17 cellular contexts compared by ENCODE assay signal in genomic region chrX:102765794-102766193, GRCh38. TPM values are rescaled to one million over a fixed set of nuclear protein-coding genes. Genes with fewer than 3 reads are reported as not detected.
DNase-seq lines count a peak whose midpoint lies in the region; ATAC-seq, FAIRE-seq and TF ChIP-seq lines count a peak whose summit lies in the region.
"Had no signal": no experiment of that assay in that cellular context is flagged by ENCODE, and none has a peak within 500 bp of the region (broad histone marks: within the 10 kb centered on the region; RNA-seq: fewer than 3 reads in every experiment).

No MANE protein-coding gene starts in this region.

- H2BK20ac ChIP-seq in H9 (ENCODE audit: low read depth, low read length, poor library complexity, severe bottlenecking) = no peak overlapping the region

- no TSS peak for BruUV-seq in PC-9 (replicated peaks; lab: Mats Ljungman, UMichigan)

- no peak overlapping the region for H2BK15ac ChIP-seq in H9 (ENCODE audit: low read depth, low read length)

- POLR2A ChIA-PET in PC-9 (lab: Charles Lee; ENCODE audit: unreplicated experiment) = no interaction called here

- H4K8ac ChIP-seq in H9 (replicated peaks; ENCODE audit: insufficient read length, low read depth, low read length) = no peak overlapping the region

- H3K4me3 ChIP-seq in astrocyte (ENCODE audit: insufficient read depth, low read depth, low read length) (no peak overlapping the region), PC-9 (no peak overlapping the region)
- H3K4me3 ChIP-seq: right atrium auricular region, tibial artery had no signal

- CTCF ChIA-PET in PC-9 (lab: Charles Lee) = no interaction called here

- FAIRE-seq in astrocyte (lab: Jason Lieb, UNC) = peak; percentile 39
- FAIRE-seq: HepG2 had no signal

- no peaks in the 10 kb centered on the region for H3K23me2 ChIP-seq in H9 (ENCODE audit: insufficient read length, low read depth, low read length, poor library complexity, severe bottlenecking)

- H3K23ac ChIP-seq in H9 (ENCODE audit: insufficient read length, low read depth, low read length) = no peak overlapping the region

- TF ChIP-seq CTCF in H9 (conservative IDR thresholded peaks at IDR 0.05) (no peak), astrocyte (IDR thresholded peaks at IDR 0.05; ENCODE audit: insufficient read depth, low read depth, low read length) (no peak), PC-9 (conservative IDR thresholded peaks at IDR 0.05) (no peak)

- no peak overlapping the region for H3K14ac ChIP-seq in H9 (ENCODE audit: insufficient read depth, low read length)

- H3K56ac ChIP-seq in H9 (ENCODE audit: insufficient read length, low read depth, low read length) = no peak overlapping the region

- H2AK5ac ChIP-seq in H9 (ENCODE audit: insufficient read length, low read length) = no peak overlapping the region

- no peak overlapping the region for H3T11ph ChIP-seq in H9 (ENCODE audit: low read length)

- H4K91ac ChIP-seq in H9 (ENCODE audit: insufficient read length, low read depth, low read length) = peak overlapping the region; percentile 29

- no peak for ATAC-seq in left lobe of liver
- ATAC-seq: activated CD8-positive, alpha-beta T cell treated with anti-CD3 and anti-CD28 coated beads for 36 hours; HepG2 had no signal

- H4K5ac ChIP-seq in H9 (ENCODE audit: insufficient read length, low read depth, low read length) = no peak overlapping the region

- H2AFZ ChIP-seq in H9 (ENCODE audit: low read length) = no peak overlapping the region
- H2AFZ ChIP-seq in astrocyte (ENCODE audit: low read depth, low read length) = no peak overlapping the region
- H2AFZ ChIP-seq in PC-9 = no peak overlapping the region

- H3K4me3 Mint-ChIP-seq in H9 = no peak overlapping the region
- no peak overlapping the region for H3K4me3 Mint-ChIP-seq in astrocyte (ENCODE audit: unreplicated experiment)
- H3K4me3 Mint-ChIP-seq: activated CD8-positive, alpha-beta T cell treated with anti-CD3 and anti-CD28 coated beads for 36 hours; activated naive CD4-positive, alpha-beta T cell treated with anti-CD3 and anti-CD28 coated beads, Interleukin-2, amount 10 ng/mL, durations not matched to agents 7 days and 5 days had no signal

- H3K4me1 ChIP-seq in H9 (ENCODE audit: insufficient read depth, low read length) (no peaks in the 10 kb centered on the region), astrocyte (ENCODE audit: insufficient read depth, low read length) (peaks cover 13% of the 10 kb centered on the region), PC-9 (replicated peaks; ENCODE audit: insufficient read depth) (0 out of 2 replicates have a peak, but pooled peaks cover 10% of the 10 kb centered on the region)
- H3K4me1 ChIP-seq: right atrium auricular region had no signal

- H3K36me3 ChIP-seq in astrocyte (ENCODE audit: insufficient read depth, low read length) (no peaks in the 10 kb centered on the region), PC-9 (ENCODE audit: low read depth) (no peaks in the 10 kb centered on the region)
- H3K36me3 ChIP-seq: right atrium auricular region, tibial artery had no signal

- H3K9me2 ChIP-seq in PC-9 (ENCODE audit: insufficient read depth) = no peaks in the 10 kb centered on the region

- no peak overlapping the region for H3K9ac ChIP-seq in H9 (ENCODE audit: extremely low read depth, insufficient read length, low read length)
- peak overlapping the region; percentile 18 for H3K9ac ChIP-seq in astrocyte (ENCODE audit: low read length)

- no peak overlapping the region for H2BK5ac ChIP-seq in H9 (ENCODE audit: insufficient read length, low read length)

- H2BK12ac ChIP-seq in H9 (ENCODE audit: insufficient read length, low read depth, low read length) = no peak overlapping the region

- H3K9me3 ChIP-seq in H9 (ENCODE audit: control insufficient read depth, low read depth, low read length) (peaks cover 49% of the 10 kb centered on the region), astrocyte (ENCODE audit: insufficient read depth, low read depth, low read length) (no peaks in the 10 kb centered on the region), PC-9 (ENCODE audit: insufficient read depth, low read depth) (no peaks in the 10 kb centered on the region)
- H3K9me3 ChIP-seq: right atrium auricular region had no signal

- H3K27me3 Mint-ChIP-seq in H9 (ENCODE audit: low read depth) (no peaks in the 10 kb centered on the region; the same call in none of the 2 replicates), astrocyte (ENCODE audit: low read depth, unreplicated experiment) (no peaks in the 10 kb centered on the region)
- H3K27me3 Mint-ChIP-seq: activated CD8-positive, alpha-beta T cell treated with anti-CD3 and anti-CD28 coated beads for 36 hours; activated naive CD4-positive, alpha-beta T cell treated with anti-CD3 and anti-CD28 coated beads, Interleukin-2, amount 10 ng/mL, durations not matched to agents 7 days and 5 days had no signal

- intact Hi-C loops in PC-9 (cut with micrococcal nuclease; ENCODE audit: unreplicated experiment) = no loop called here

- H3K27ac ChIP-seq in H9 (ENCODE audit: insufficient read length, low read depth, low read length) (no peak overlapping the region), astrocyte (ENCODE audit: low read depth, low read length) (no peak overlapping the region), PC-9 (no peak overlapping the region)

- no peak overlapping the region for H2BK120ac ChIP-seq in H9 (ENCODE audit: low read depth, low read length, poor library complexity, severe bottlenecking)

- H3K4me2 ChIP-seq in H9 (ENCODE audit: insufficient read depth, insufficient read length, low read length) (no peak overlapping the region), astrocyte (ENCODE audit: low read length) (peak overlapping the region; percentile 39), PC-9 (no peak overlapping the region)

- H3K79me1 ChIP-seq in H9 (ENCODE audit: insufficient read depth, low read depth, low read length, poor library complexity, severe bottlenecking) = no peaks in the 10 kb centered on the region

- H4K20me1 ChIP-seq in H9 (ENCODE audit: control insufficient read depth, insufficient read depth, insufficient read length) (no peaks in the 10 kb centered on the region), astrocyte (ENCODE audit: insufficient read depth, low read length) (no peaks in the 10 kb centered on the region), PC-9 (ENCODE audit: insufficient read depth) (no peaks in the 10 kb centered on the region)

- H3K79me2 ChIP-seq in H9 (ENCODE audit: insufficient read depth, low read length) (no peaks in the 10 kb centered on the region; the same call in 1 of the 2 replicates), astrocyte (ENCODE audit: insufficient read depth, low read length) (peaks cover 18% of the 10 kb centered on the region), PC-9 (ENCODE audit: low read depth) (peaks cover 18% of the 10 kb centered on the region)

- H3K36me3 Mint-ChIP-seq in H9 (ENCODE audit: insufficient read depth in 1 of 3, low read depth in 3 of 3) (peaks cover 0 to 13% (median under 1%) of the 10 kb centered on the region in 3 experiments; a peak in 2 of 7 replicates), astrocyte (ENCODE audit: low read depth, unreplicated experiment) (no peaks in the 10 kb centered on the region)
- H3K36me3 Mint-ChIP-seq: activated naive CD4-positive, alpha-beta T cell treated with anti-CD3 and anti-CD28 coated beads, Interleukin-2, amount 10 ng/mL, durations not matched to agents 7 days and 5 days had no signal

- peaks cover 57 to 59% of the 10 kb centered on the region in 2 experiments for H3K9me3 Mint-ChIP-seq in H9
- no peaks in the 10 kb centered on the region for H3K9me3 Mint-ChIP-seq in astrocyte (ENCODE audit: unreplicated experiment)
- H3K9me3 Mint-ChIP-seq: activated CD8-positive, alpha-beta T cell treated with anti-CD3 and anti-CD28 coated beads for 36 hours; activated naive CD4-positive, alpha-beta T cell treated with anti-CD3 and anti-CD28 coated beads, Interleukin-2, amount 10 ng/mL, durations not matched to agents 7 days and 5 days had no signal

- WGBS in H9 (ENCODE audit: extremely low coverage, insufficient read length, low lambda C conversion rate) = no CpG with 5 or more reads among the region's 3 CpGs

- H3K27me3 ChIP-seq in H9 (ENCODE audit: insufficient read depth, low read length) (no peaks in the 10 kb centered on the region), astrocyte (ENCODE audit: insufficient read depth, low read length) (no peaks in the 10 kb centered on the region), PC-9 (ENCODE audit: insufficient read depth, low read depth) (no peaks in the 10 kb centered on the region)
- H3K27me3 ChIP-seq: right atrium auricular region, tibial artery had no signal

- H3K4ac ChIP-seq in H9 (ENCODE audit: low read depth, low read length) = no peak overlapping the region

- H3F3A ChIP-seq in PC-9 (ENCODE audit: insufficient read depth, low read depth) = no peaks in the 10 kb centered on the region

- H3K4me1 Mint-ChIP-seq in H9 (peaks cover 4 to 5% of the 10 kb centered on the region in 2 experiments; a peak in 3 of 4 replicates), astrocyte (ENCODE audit: low read depth, unreplicated experiment) (peaks cover 2% of the 10 kb centered on the region)

- no peak overlapping the region for H3K27ac Mint-ChIP-seq in H9
- H3K27ac Mint-ChIP-seq in astrocyte (ENCODE audit: unreplicated experiment) = no peak overlapping the region
- H3K27ac Mint-ChIP-seq: activated CD8-positive, alpha-beta T cell treated with anti-CD3 and anti-CD28 coated beads for 36 hours; activated naive CD4-positive, alpha-beta T cell treated with anti-CD3 and anti-CD28 coated beads, Interleukin-2, amount 10 ng/mL, durations not matched to agents 7 days and 5 days had no signal

- peak; percentile 20 for DNase-seq in A172 (ENCODE audit: low spot score)
- DNase-seq in H9 = no peak
- peak; percentile 35 for DNase-seq in astrocyte (ENCODE audit: low read depth)
- peak; percentile 23 for DNase-seq in iris pigment epithelial cell (ENCODE audit: low read depth)
- no peak for DNase-seq in activated CD8-positive, alpha-beta memory T cell treated with anti-CD3 and anti-CD28 coated beads for 24 hours
- DNase-seq in PC-9 = no peak
- no peak for DNase-seq in left lobe of liver (ENCODE audit: low spot score)
- DNase-seq in NCI-H345 (lab: John Stamatoyannopoulos, UW) = no peak
- DNase-seq: activated CD8-positive, alpha-beta T cell treated with anti-CD3 and anti-CD28 coated beads for 36 hours; activated naive CD4-positive, alpha-beta T cell treated with anti-CD3 and anti-CD28 coated beads, Interleukin-2, amount 10 ng/mL, durations not matched to agents 7 days and 5 days; cortex of kidney; DND-41; NCI-H187; T-helper 2 cell had no signal

- H3K18ac ChIP-seq in H9 (ENCODE audit: insufficient read length, low read depth, low read length) = no peak overlapping the region

RNA-seq across cellular contexts. Expression of gene GPRASP3, which starts 45.3 kb away (rescaled TPM):
- 0.71 and 0.86 TPM in 2 replicates for total RNA-seq in A172 (2014; rRNA removed; shearing (Covaris generic))
- total RNA-seq in H9 (2021) (4.8 and 5.3 TPM in 2 replicates), astrocyte (4.9 and 8.0 TPM in 2 replicates), PC-9 (2021) (3.5 and 5.3 TPM in 2 replicates), left lobe of liver (2.4 TPM)

RNA-seq across cellular contexts. Expression of gene GPRASP2, which starts 53.5 kb away (rescaled TPM):
- 10.2 and 12.2 TPM in 2 replicates for total RNA-seq in A172 (2014; rRNA removed; shearing (Covaris generic))
- total RNA-seq in H9 (2021) (13.9 and 14.2 TPM in 2 replicates), astrocyte (9.1 and 10.1 TPM in 2 replicates), PC-9 (2021) (5.3 and 6.2 TPM in 2 replicates), left lobe of liver (5.5 TPM)

Comparison
In these comparisons a context has a peak if more than half of its experiments do, and no peak if none do; other contexts are left out.
1. DNase-seq: peak in A172 (single experiment), astrocyte (single experiment) and iris pigment epithelial cell (single experiment); none in H9 (single experiment), activated CD8-positive, alpha-beta memory T cell treated with anti-CD3 and anti-CD28 coated beads for 24 hours (single experiment), PC-9 (0 of 2), left lobe of liver (single experiment) and NCI-H345 (single experiment).